ENCODE assay signal across 8 cellular contexts in genomic region chr5:151758141-151758429, GRCh38. TPM values are rescaled to one million over a fixed set of nuclear protein-coding genes. Genes with fewer than 3 reads are reported as not detected.
DNase-seq lines count a peak whose midpoint lies in the region; ATAC-seq, FAIRE-seq and TF ChIP-seq lines count a peak whose summit lies in the region.

No MANE protein-coding gene starts in this region.

- FAIRE-seq in astrocyte (lab: Jason Lieb, UNC) (no peak), keratinocyte (lab: Jason Lieb, UNC) (no peak)

- H3K4me2 ChIP-seq in astrocyte (ENCODE audit: low read length): peak overlapping the region; percentile 89
- H3K4me2 ChIP-seq in keratinocyte (ENCODE audit: control insufficient read depth, extremely low read depth, insufficient read depth, low read depth, low read length): peak overlapping the region; percentile 92

- DNase-seq in astrocyte (ENCODE audit: low read depth): no peak
- DNase-seq in keratinocyte (ENCODE audit: low read depth, low spot score): no peak
- no peak for DNase-seq in stimulated activated naive CD4-positive, alpha-beta T cell (lab: John Stamatoyannopoulos, UW)

- ATAC-seq in GM19043 (IDR thresholded peaks at IDR 0.05; ENCODE audit: low read depth, unreplicated experiment): peak; percentile 2
- peak; percentile 11 for ATAC-seq in HG03378 (IDR thresholded peaks at IDR 0.05; ENCODE audit: unreplicated experiment)
- no peak for ATAC-seq in HG03520 (IDR thresholded peaks at IDR 0.05; ENCODE audit: unreplicated experiment)

- dilution Hi-C loops in keratinocyte (cut with MboI; ENCODE audit: extremely low pct_ligation_motif_present, low sequenced_read_pairs): no loop called here

- peaks cover 38% of the 10 kb centered on the region for H3K79me2 ChIP-seq in ACC112 (ENCODE audit: control insufficient read depth, insufficient read depth, low read length, unreplicated experiment)
- peaks cover 40% of the 10 kb centered on the region for H3K79me2 ChIP-seq in astrocyte (ENCODE audit: insufficient read depth, low read length)
- peaks cover 48% of the 10 kb centered on the region for H3K79me2 ChIP-seq in keratinocyte (ENCODE audit: control insufficient read depth, insufficient read depth, low read length)

- peak overlapping the region; percentile 89 for H3K4me3 Mint-ChIP-seq in astrocyte (ENCODE audit: unreplicated experiment)

- peaks cover 17% of the 10 kb centered on the region for H3K4me1 ChIP-seq in ACC112 (ENCODE audit: control insufficient read depth, insufficient read depth, low read length, unreplicated experiment)
- H3K4me1 ChIP-seq in astrocyte (ENCODE audit: insufficient read depth, low read length): peaks cover 15% of the 10 kb centered on the region
- H3K4me1 ChIP-seq in keratinocyte (ENCODE audit: control insufficient read depth, extremely low read depth, insufficient read depth, low read length): peaks cover 13% of the 10 kb centered on the region
- H3K4me1 ChIP-seq in stomach smooth muscle (ENCODE audit: control insufficient read depth, insufficient read depth, low read length): peaks cover 28% of the 10 kb centered on the region

- H3K27ac ChIP-seq in ACC112 (ENCODE audit: low read depth, low read length) (no peak overlapping the region), astrocyte (ENCODE audit: low read depth, low read length) (peak overlapping the region; percentile 78), keratinocyte (ENCODE audit: control insufficient read depth, insufficient read depth, low read length) (peak overlapping the region; percentile 66), stomach smooth muscle (ENCODE audit: low read length) (peak overlapping the region; percentile 92)

- no peaks in the 10 kb centered on the region for H3K27me3 ChIP-seq in ACC112 (ENCODE audit: insufficient read depth, low read length)
- no peaks in the 10 kb centered on the region for H3K27me3 ChIP-seq in astrocyte (ENCODE audit: insufficient read depth, low read length)
- no peaks in the 10 kb centered on the region for H3K27me3 ChIP-seq in keratinocyte (ENCODE audit: control insufficient read depth, extremely low read depth, insufficient read depth, low read length)
- no peaks in the 10 kb centered on the region for H3K27me3 ChIP-seq in stomach smooth muscle (ENCODE audit: control insufficient read depth in 1 of 2, insufficient read depth in 2 of 2, low read length in 2 of 2)

- peak overlapping the region; percentile 97 for H3K4me3 ChIP-seq in ACC112 (ENCODE audit: low read depth, low read length)
- H3K4me3 ChIP-seq in astrocyte (ENCODE audit: insufficient read depth, low read depth, low read length): peak overlapping the region; percentile 83
- H3K4me3 ChIP-seq in keratinocyte (ENCODE audit: control insufficient read depth in 2 of 3, extremely low read depth in 1 of 3, insufficient read depth in 2 of 3, low read depth in 1 of 3, low read length in 3 of 3): peak overlapping the region; percentile 74 to 79 (median 79)
- H3K4me3 ChIP-seq in stomach smooth muscle (ENCODE audit: low read length in 2 of 2): peak overlapping the region; percentile 90 to 93

- no peak for TF ChIP-seq CTCF in astrocyte (IDR thresholded peaks at IDR 0.05; ENCODE audit: insufficient read depth, low read depth, low read length)
- no peak for TF ChIP-seq CTCF in keratinocyte (optimal IDR thresholded peaks at IDR 0.05 in 1 of 3, IDR thresholded peaks at IDR 0.05 in 1 of 3, conservative IDR thresholded peaks at IDR 0.05 in 1 of 3; ENCODE audit: extremely low read depth in 1 of 3, insufficient read depth in 2 of 3, low read length in 3 of 3)

- H3K27ac Mint-ChIP-seq in astrocyte (ENCODE audit: unreplicated experiment): peak overlapping the region; percentile 86

- no peaks in the 10 kb centered on the region for H3K9me1 ChIP-seq in keratinocyte (ENCODE audit: control insufficient read depth, extremely low read depth, insufficient read depth, low read length)

- H3K27me3 Mint-ChIP-seq in astrocyte (ENCODE audit: low read depth, unreplicated experiment): no peaks in the 10 kb centered on the region

- H2AFZ ChIP-seq in ACC112 (ENCODE audit: low read length, unreplicated experiment) (peak overlapping the region; percentile 49), astrocyte (ENCODE audit: low read depth, low read length) (peak overlapping the region; percentile 59), keratinocyte (ENCODE audit: control insufficient read depth, low read length) (peak overlapping the region; percentile 24)

- peak overlapping the region; percentile 92 for H3K9ac ChIP-seq in astrocyte (ENCODE audit: low read length)
- peak overlapping the region; percentile 81 for H3K9ac ChIP-seq in keratinocyte (ENCODE audit: control insufficient read depth, extremely low read depth, insufficient read depth, low read length)
- peak overlapping the region; percentile 81 to 89 for H3K9ac ChIP-seq in stomach smooth muscle (ENCODE audit: low read length in 2 of 2)

- peaks cover 2% of the 10 kb centered on the region for H3K36me3 Mint-ChIP-seq in astrocyte (ENCODE audit: low read depth, unreplicated experiment)

- H3K4me1 Mint-ChIP-seq in astrocyte (ENCODE audit: low read depth, unreplicated experiment): peaks cover 16% of the 10 kb centered on the region

- no peaks in the 10 kb centered on the region for H3K9me3 Mint-ChIP-seq in astrocyte (ENCODE audit: unreplicated experiment)

- H4K20me1 ChIP-seq in astrocyte (ENCODE audit: insufficient read depth, low read length) (peaks cover 16% of the 10 kb centered on the region), keratinocyte (ENCODE audit: control insufficient read depth, extremely low read depth, insufficient read depth, low read length) (no peaks in the 10 kb centered on the region)

- H3K9me3 ChIP-seq in astrocyte (ENCODE audit: insufficient read depth, low read depth, low read length): no peaks in the 10 kb centered on the region
- H3K9me3 ChIP-seq in keratinocyte (ENCODE audit: control insufficient read depth, low read depth, low read length): no peaks in the 10 kb centered on the region
- H3K9me3 ChIP-seq in stomach smooth muscle (ENCODE audit: control insufficient read depth in 2 of 2, low read length in 2 of 2): no peaks in the 10 kb centered on the region

- H3K36me3 ChIP-seq in ACC112 (ENCODE audit: insufficient read depth, low read length) (0 out of 2 replicates have a peak, but pooled peaks cover 4% of the 10 kb centered on the region), astrocyte (ENCODE audit: insufficient read depth, low read length) (no peaks in the 10 kb centered on the region), keratinocyte (ENCODE audit: control insufficient read depth in 2 of 2, extremely low read depth in 1 of 2, insufficient read depth in 2 of 2, low read length in 2 of 2) (peaks cover 2 to 4% of the 10 kb centered on the region in 2 experiments), stomach smooth muscle (ENCODE audit: control insufficient read depth in 2 of 2, insufficient read depth in 2 of 2, low read length in 2 of 2) (no peaks in the 10 kb centered on the region)

RNA-seq across cellular contexts. Expression of gene ATOX1, which starts 0.3 kb away (rescaled TPM):
- total RNA-seq in astrocyte: 265 and 274 TPM in 2 replicates
- polyA plus RNA-seq in keratinocyte: 173 to 414 TPM (median 199 TPM) in 3 replicates
- 58.4 TPM for polyA plus RNA-seq in keratinocyte (2011; ENCODE audit: low read depth)
- 310 and 443 TPM in 2 replicates for polyA plus RNA-seq in keratinocyte (2011; cell fraction: cytosol; rRNA removed)
- polyA plus RNA-seq in keratinocyte (2011; cell fraction: nucleus; rRNA removed): 111 and 127 TPM in 2 replicates
- polyA plus RNA-seq in keratinocyte (2012; ENCODE audit: low replicate concordance): 199 and 361 TPM in 2 replicates
- polyA minus RNA-seq in keratinocyte: 133 to 246 TPM (median 216 TPM) in 3 replicates
- 153 TPM for polyA minus RNA-seq in keratinocyte (2011; cell fraction: cytosol; rRNA and poly(A)+ RNA removed)
- 31.7 and 39.0 TPM in 2 replicates for polyA minus RNA-seq in keratinocyte (2011; cell fraction: nucleus; rRNA and poly(A)+ RNA removed)

RNA-seq across cellular contexts. Expression of gene G3BP1, which starts 13.7 kb away (rescaled TPM):
- 231 and 246 TPM in 2 replicates for total RNA-seq in astrocyte
- 93.5 to 137 TPM (median 115 TPM) in 3 replicates for polyA plus RNA-seq in keratinocyte
- 98.2 TPM for polyA plus RNA-seq in keratinocyte (2011; ENCODE audit: low read depth)
- polyA plus RNA-seq in keratinocyte (2011; cell fraction: cytosol; rRNA removed): 52.3 and 81.0 TPM in 2 replicates
- 83.5 and 87.6 TPM in 2 replicates for polyA plus RNA-seq in keratinocyte (2011; cell fraction: nucleus; rRNA removed)
- polyA plus RNA-seq in keratinocyte (2012; ENCODE audit: low replicate concordance): 84.1 and 237 TPM in 2 replicates
- polyA minus RNA-seq in keratinocyte: 182 to 302 TPM (median 247 TPM) in 3 replicates
- polyA minus RNA-seq in keratinocyte (2011; cell fraction: cytosol; rRNA and poly(A)+ RNA removed): 189 TPM
- polyA minus RNA-seq in keratinocyte (2011; cell fraction: nucleus; rRNA and poly(A)+ RNA removed): 187 and 308 TPM in 2 replicates
